18 cellular contexts compared by ENCODE assay signal in genomic region chr1:99531578-99532570, GRCh38.
DNase-seq lines count a peak whose midpoint lies in the region; TF ChIP-seq lines count a peak whose summit lies in the region.
"Had no signal": no experiment of that assay in that cellular context is flagged by ENCODE, and none has a peak within 500 bp of the region (broad histone marks: within the 10 kb centered on the region; RNA-seq: fewer than 3 reads in every experiment).

No MANE protein-coding gene starts in this region.

- H3K27ac Mint-ChIP-seq in brain: peak overlapping the region; percentile 14 to 84 (median 58)
- peak overlapping the region; percentile 47 for H3K27ac Mint-ChIP-seq in nephron progenitor cell
- H3K27ac Mint-ChIP-seq: CD4-positive, CD25-positive, alpha-beta regulatory T cell had no signal

- TF ChIP-seq CTCF in brain (conservative IDR thresholded peaks at IDR 0.05) (no peak), nephron progenitor cell (IDR thresholded peaks at IDR 0.05) (no peak)

- peak overlapping the region in 1 of 5 experiments; percentile 36 for H3K4me3 Mint-ChIP-seq in brain
- H3K4me3 Mint-ChIP-seq in nephron progenitor cell: no peak overlapping the region

- H3K4me1 Mint-ChIP-seq in brain (peaks cover 48% of the 10 kb centered on the region), nephron progenitor cell (peaks cover 17% of the 10 kb centered on the region)
- H3K4me1 Mint-ChIP-seq: CD4-positive, CD25-positive, alpha-beta regulatory T cell had no signal

- H3K9me3 Mint-ChIP-seq in brain (no peaks in the 10 kb centered on the region), nephron progenitor cell (no peaks in the 10 kb centered on the region)

- DNase-seq in NCI-H446 treated with DMSO at 0.1 percent for 48 hours (lab: John Stamatoyannopoulos, UW) (peak; percentile 18), nephron progenitor cell (no peak), retina (peak; percentile 50), kidney tubule cell (ENCODE audit: low spot score) (no peak), 8988T (no peak), epidermal melanocyte (ENCODE audit: insufficient read length, low spot score) (no peak)
- DNase-seq: CD4-positive, CD25-positive, alpha-beta regulatory T cell; COR-L47; DMS 273 treated with DMSO at 0.1 percent for 48 hours; DMS79 treated with DMSO at 0.1 percent for 48 hours; HCEC 1CT; NCI-H1105; NCI-H146; NCI-H2029 treated with DMSO at 0.1 percent for 48 hours; NCI-H226; NCI-H524; NCI-H774 had no signal

- H3K27me3 Mint-ChIP-seq in brain: peaks cover 9% of the 10 kb centered on the region
- H3K27me3 Mint-ChIP-seq in nephron progenitor cell (ENCODE audit: low read depth, poor library complexity): no peaks in the 10 kb centered on the region

- H3K36me3 Mint-ChIP-seq in brain (no peaks in the 10 kb centered on the region), nephron progenitor cell (ENCODE audit: low read depth) (no peaks in the 10 kb centered on the region)
- H3K36me3 Mint-ChIP-seq: CD4-positive, CD25-positive, alpha-beta regulatory T cell had no signal

Comparison
In these comparisons a context has a peak if more than half of its experiments do, and no peak if none do; other contexts are left out.
1. DNase-seq: peak in NCI-H446 treated with DMSO at 0.1 percent for 48 hours (single experiment) and retina (single experiment); none in nephron progenitor cell (single experiment), kidney tubule cell (single experiment), 8988T (single experiment) and epidermal melanocyte (single experiment).